In genomic region chr15:55282284-55282833, GRCh38 we compare ENCODE assay signal across 2 cellular contexts.
TF ChIP-seq lines count a peak whose summit lies in the region.

No MANE protein-coding gene starts in this region.

TF ChIP-seq in GM12878, 131 proteins besides CTCF, POLR2A, EP300 and RAD21 (continues in another document):
- TF ChIP-seq CBX5 (IDR thresholded peaks at IDR 0.05; ENCODE audit: low read depth) (no peak), STAT3 (IDR thresholded peaks at IDR 0.05; ENCODE audit: low read depth, low read length) (no peak), SRF (IDR thresholded peaks at IDR 0.05; ENCODE audit: low read depth in 2 of 2, low read length in 2 of 2) (no peak), TCF3 (IDR thresholded peaks at IDR 0.05; ENCODE audit: borderline replicate concordance, insufficient read depth, low read depth, low read length) (no peak), RUNX3 (IDR thresholded peaks at IDR 0.05; ENCODE audit: low read length) (peak; percentile 59), NBN (IDR thresholded peaks at IDR 0.05) (no peak), E2F8 (IDR thresholded peaks at IDR 0.05; ENCODE audit: low read depth, partially characterized antibody) (no peak), CEBPB (IDR thresholded peaks at IDR 0.05; ENCODE audit: borderline replicate concordance in 1 of 2, low read depth in 2 of 2, low read length in 2 of 2) (no peak), USF2 (IDR thresholded peaks at IDR 0.05; ENCODE audit: borderline replicate concordance, low read depth, low read length) (no peak), DPF2 (IDR thresholded peaks at IDR 0.05) (0 out of 2 replicates have a peak, but pooled peaks have one; percentile 28), SMARCA5 (IDR thresholded peaks at IDR 0.05) (no peak), BCL11A (IDR thresholded peaks at IDR 0.05; ENCODE audit: low read depth, low read length) (no peak), IKZF2 (IDR thresholded peaks at IDR 0.05) (peak; percentile 62 to 74; a peak in 3 of 4 replicates), STAT1 (conservative IDR thresholded peaks at IDR 0.05) (no peak), EED (IDR thresholded peaks at IDR 0.05; ENCODE audit: low read depth) (no peak), NRF1 (conservative IDR thresholded peaks at IDR 0.05; ENCODE audit: low read depth, low read length) (no peak), KAT2A (conservative IDR thresholded peaks at IDR 0.05; ENCODE audit: control insufficient read depth, low read depth, low read length) (no peak), KDM1A (IDR thresholded peaks at IDR 0.05; ENCODE audit: borderline replicate concordance) (no peak), YBX1 (IDR thresholded peaks at IDR 0.05) (no peak), ZBTB40 (IDR thresholded peaks at IDR 0.05; ENCODE audit: borderline replicate concordance) (no peak), MTA2 (IDR thresholded peaks at IDR 0.05; ENCODE audit: low read depth) (peak; percentile 51; the same call in 1 of the 2 replicates), IKZF1 (conservative IDR thresholded peaks at IDR 0.05) (peak; percentile 64; the same call in 1 of the 2 replicates), FOXK2 (IDR thresholded peaks at IDR 0.05) (no peak)

TF ChIP-seq in HEK293T, 16 proteins besides CTCF, POLR2A, EP300 and RAD21:
- TF ChIP-seq PKNOX1 (IDR thresholded peaks at IDR 0.05), result no peak
- no peak for TF ChIP-seq FOXM1 (IDR thresholded peaks at IDR 0.05; ENCODE audit: borderline replicate concordance)
- no peak for TF ChIP-seq ZNF384 (IDR thresholded peaks at IDR 0.05)
- TF ChIP-seq SP1 (IDR thresholded peaks at IDR 0.05), result no peak
